In the genomic region with DNA sequence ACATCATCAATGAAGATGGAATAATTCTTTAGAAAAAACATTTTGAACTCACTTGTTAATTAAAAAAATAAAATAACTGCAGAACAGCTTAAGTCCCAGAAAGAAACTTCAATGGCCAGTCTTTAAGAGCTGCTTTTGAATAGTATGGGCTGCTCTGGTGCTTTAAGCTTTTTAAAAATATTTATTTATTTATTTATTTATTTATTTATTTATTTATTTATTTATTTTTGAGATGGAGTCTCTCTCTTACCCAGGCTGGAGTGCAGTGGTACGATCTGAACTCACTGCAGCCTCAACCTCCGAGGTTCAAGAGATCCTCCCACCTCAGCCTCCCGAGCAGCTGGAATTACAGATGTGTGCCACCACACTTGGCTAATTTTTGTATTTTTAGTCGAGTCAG, we compare ENCODE assay signal across 3 cellular contexts.
"Had no signal": no experiment of that assay in that cellular context is flagged by ENCODE, and none has a peak within 500 bp of the region (broad histone marks: within the 10 kb centered on the region; RNA-seq: fewer than 3 reads in every experiment).

No MANE protein-coding gene starts in this region.

- H3K4me3 ChIP-seq: GM12878 had no signal

- DNase-seq: GDM1, GF-D8 had no signal
